9 cellular contexts compared by ENCODE assay signal in the genomic region with DNA sequence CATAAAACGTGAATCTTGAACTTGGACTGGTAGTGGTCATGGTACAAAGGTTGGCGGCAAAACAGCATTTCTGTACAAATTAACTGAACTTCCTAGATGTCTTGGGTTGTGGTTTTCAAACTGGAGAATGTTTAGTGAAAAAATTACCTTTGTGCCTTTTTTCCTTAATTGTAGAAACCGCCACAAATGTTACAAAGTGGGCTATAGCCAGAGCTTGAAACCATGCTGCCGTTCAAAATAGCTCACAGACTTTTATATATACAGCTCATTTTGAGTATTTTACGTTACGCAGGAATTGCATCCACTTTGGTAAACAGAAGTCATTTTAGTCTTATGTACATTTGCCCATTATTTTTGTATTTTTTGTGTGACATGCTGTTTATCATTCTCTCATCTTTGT. TPM values are rescaled to one million over a fixed set of nuclear protein-coding genes. Genes with fewer than 3 reads are reported as not detected.
A peak's percentile ranks its signal among the peaks of the same experiment; 100 is the strongest.
DNase-seq lines count a peak whose midpoint lies in the region; ATAC-seq and TF ChIP-seq lines count a peak whose summit lies in the region.
"Had no signal": no experiment of that assay in that cellular context is flagged by ENCODE, and none has a peak within 500 bp of the region (broad histone marks: within the 10 kb centered on the region; RNA-seq: fewer than 3 reads in every experiment).

No MANE protein-coding gene starts in this region.

- no peak for ATAC-seq in T-cell (replicated peaks in 1 of 4)

- no peaks in the 10 kb centered on the region for H3K9me3 Mint-ChIP-seq in T-cell
- no peaks in the 10 kb centered on the region for H3K9me3 Mint-ChIP-seq in neural crest cell

- H3K36me3 ChIP-seq in transverse colon = no peaks in the 10 kb centered on the region

- no peak for TF ChIP-seq POLR2A in transverse colon (IDR thresholded peaks at IDR 0.05)

- no peaks in the 10 kb centered on the region for H3K9me3 ChIP-seq in transverse colon

- H3K4me1 Mint-ChIP-seq in T-cell = peaks cover 11 to 14% (median 14%) of the 10 kb centered on the region in 3 donors
- peaks cover 14% of the 10 kb centered on the region for H3K4me1 Mint-ChIP-seq in neural crest cell

- peak; percentile 21 for DNase-seq in Caki2 (ENCODE audit: low read depth)
- no peak for DNase-seq in T-cell
- DNase-seq in fibroblast of peridontal ligament (ENCODE audit: extremely low read depth) = peak; percentile 28
- no peak for DNase-seq in neural crest cell (ENCODE audit: low read depth, low spot score)
- DNase-seq in dermis blood vessel endothelial cell = no peak
- no peak for DNase-seq in NCI-H2081 (lab: John Stamatoyannopoulos, UW)
- DNase-seq in NCI-H1417 treated with DMSO at 0.1 percent for 48 hours (lab: John Stamatoyannopoulos, UW) = no peak
- no peak for DNase-seq in transverse colon
- DNase-seq: C1 segment of cervical spinal cord had no signal

- no peak overlapping the region for H3K27ac ChIP-seq in transverse colon

- H3K27me3 Mint-ChIP-seq in T-cell = peaks cover 22 to 32% of the 10 kb centered on the region in 2 donors
- H3K27me3 Mint-ChIP-seq in neural crest cell (ENCODE audit: low read depth) = peaks cover 11% of the 10 kb centered on the region

- peak overlapping the region in 1 of 4 donors; percentile 80 for H3K4me3 ChIP-seq in transverse colon

- CTCF ChIA-PET in T-cell (lab: Charles Lee) = no interaction called here

- H3K4me3 Mint-ChIP-seq in T-cell (peak overlapping the region; percentile 34 to 91 (median 86)), neural crest cell (peak overlapping the region; percentile 90)

- intact Hi-C loops in transverse colon (cut with DNase I; ENCODE audit: low total_unique reads) = no loop called here

- H3K27ac Mint-ChIP-seq in T-cell = no peak overlapping the region
- H3K27ac Mint-ChIP-seq in neural crest cell (ENCODE audit: unreplicated experiment) = no peak overlapping the region

- 62 to 73% methylated on average over 6 of the region's 6 CpGs for WGBS in transverse colon (ENCODE audit: low coverage in 1 of 2), 2 donors

- H3K36me3 Mint-ChIP-seq in T-cell = no peaks in the 10 kb centered on the region
- H3K36me3 Mint-ChIP-seq in neural crest cell (ENCODE audit: low read depth) = no peaks in the 10 kb centered on the region

- no peaks in the 10 kb centered on the region for H3K27me3 ChIP-seq in transverse colon

- no peak for TF ChIP-seq EP300 in transverse colon (IDR thresholded peaks at IDR 0.05; ENCODE audit: low read depth)

- in situ Hi-C loops in Caki2 (cut with HindIII; ENCODE audit: low pct_unique_long_range_greater_than_20kb, low sequenced_read_pairs) = no loop called here
- in situ Hi-C loops in transverse colon (cut with MboI; ENCODE audit: low pct_ligation_motif_present in 1 of 4, low pct_unique_long_range_greater_than_20kb in 1 of 4, low sequenced_read_pairs in 3 of 4) = no loop called here

- POLR2A ChIA-PET in T-cell (lab: Charles Lee) = no interaction called here

- TF ChIP-seq CTCF in neural crest cell (conservative IDR thresholded peaks at IDR 0.05) (no peak), transverse colon (IDR thresholded peaks at IDR 0.05) (no peak)

- H3K4me1 ChIP-seq in transverse colon = peaks cover 3 to 42% (median 26%) of the 10 kb centered on the region in 4 donors

RNA-seq across cellular contexts. Expression of gene MYO6, which starts 1.9 kb away (rescaled TPM):
- total RNA-seq in Caki2 (2014; rRNA removed; shearing (Covaris generic); ENCODE audit: low replicate concordance) = 6.4 and 7.8 TPM in 2 replicates
- total RNA-seq in T-cell = 1 to 10 TPM; 2.2 to 4.5 (median 2.4) TPM
- 24.5 and 25.7 TPM in 2 replicates for total RNA-seq in neural crest cell
- 34.4 and 67.2 TPM in 2 replicates for total RNA-seq in dermis blood vessel endothelial cell
- total RNA-seq in transverse colon = 10 to 100 TPM; 19.1 to 72.2 (median 59.2) TPM

Comparison
In these comparisons a context has a peak if more than half of its experiments do, and no peak if none do; other contexts are left out.
1. DNase-seq: peak in Caki2 (single experiment) and fibroblast of peridontal ligament (single experiment); none in T-cell (0 of 34), neural crest cell (single experiment), dermis blood vessel endothelial cell (single experiment), NCI-H2081 (0 of 2), NCI-H1417 treated with DMSO at 0.1 percent for 48 hours (single experiment) and transverse colon (single experiment).